ENCODE assay signal across 15 cellular contexts in the genomic region with DNA sequence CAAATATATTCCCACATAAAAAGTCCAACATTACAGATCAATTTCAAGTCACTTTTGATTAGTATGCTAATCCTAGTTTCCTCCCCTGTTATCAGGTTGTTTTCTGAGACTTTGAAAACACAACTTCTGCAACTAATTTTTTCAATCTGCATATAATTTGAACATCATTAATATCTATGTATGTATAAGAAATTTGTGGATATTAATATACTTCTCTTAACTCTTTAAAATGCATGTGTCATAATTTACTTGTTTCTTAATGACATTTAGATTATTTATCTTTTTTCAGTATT. TPM values are rescaled to one million over a fixed set of nuclear protein-coding genes. Genes with fewer than 3 reads are reported as not detected.
DNase-seq lines count a peak whose midpoint lies in the region; ATAC-seq, FAIRE-seq and TF ChIP-seq lines count a peak whose summit lies in the region.
"Had no signal": no experiment of that assay in that cellular context is flagged by ENCODE, and none has a peak within 500 bp of the region (broad histone marks: within the 10 kb centered on the region; RNA-seq: fewer than 3 reads in every experiment).

No MANE protein-coding gene starts in this region.

- no peaks in the 10 kb centered on the region for H3K36me3 ChIP-seq in KMS-11 (ENCODE audit: insufficient read depth)
- H3K36me3 ChIP-seq in WERI-Rb-1: no peaks in the 10 kb centered on the region

- TF ChIP-seq POLR2A in GM12891 (IDR thresholded peaks at IDR 0.05; ENCODE audit: low read depth, low read length): no peak

- no peak for DNase-seq in CD14-positive monocyte (ENCODE audit: low spot score)
- no peak for DNase-seq in NCI-H510A treated with DMSO at 0.1 percent for 48 hours (lab: John Stamatoyannopoulos, UW)
- DNase-seq in GM12891 (ENCODE audit: insufficient read length, low spot score): no peak
- DNase-seq in WERI-Rb-1: no peak
- DNase-seq: NCI-H1048, NCI-H1417 treated with DMSO at 0.1 percent for 48 hours, NCI-H187, NCI-H526 treated with DMSO at 0.1 percent for 48 hours had no signal

- H3K27me3 ChIP-seq in KMS-11 (ENCODE audit: insufficient read depth, low read depth): no peaks in the 10 kb centered on the region
- no peaks in the 10 kb centered on the region for H3K27me3 ChIP-seq in WERI-Rb-1 (ENCODE audit: insufficient read depth, low read depth, severe bottlenecking)
- H3K27me3 ChIP-seq: SJCRH30 had no signal

- no peaks in the 10 kb centered on the region for H3K36me3 Mint-ChIP-seq in CD14-positive monocyte
- H3K36me3 Mint-ChIP-seq: IgD-negative memory B cell, T-cell had no signal

- ATAC-seq in HG02885 (IDR thresholded peaks at IDR 0.05; ENCODE audit: poor library complexity, unreplicated experiment): no peak
- ATAC-seq: T-cell had no signal

- no peak overlapping the region for H2AFZ ChIP-seq in KMS-11 (ENCODE audit: low read depth)

- no peak overlapping the region for H3K4me2 ChIP-seq in KMS-11

- intact Hi-C loops in CD14-positive monocyte (cut with micrococcal nuclease): loop anchor here in 1 of 2 donors (10.0 kb wide), 1 partner anchor 98 kb away; the partner anchor contains the start of gene MAP1LC3C

- H3K4me1 Mint-ChIP-seq in CD14-positive monocyte: peaks cover 10% of the 10 kb centered on the region
- H3K4me1 Mint-ChIP-seq: T-cell had no signal

- no peaks in the 10 kb centered on the region for H4K20me1 ChIP-seq in KMS-11 (ENCODE audit: insufficient read depth)

- FAIRE-seq in GM12891 (lab: Jason Lieb, UNC): no peak
- FAIRE-seq: H54 had no signal

- peaks cover 0 to 1% (median 0%) of the 10 kb centered on the region in 3 donors for H3K27me3 Mint-ChIP-seq in CD14-positive monocyte (ENCODE audit: low read depth in 3 of 3)
- H3K27me3 Mint-ChIP-seq: IgD-negative memory B cell, T-cell had no signal

- no peak overlapping the region for H3K27ac ChIP-seq in KMS-11
- no peak overlapping the region for H3K27ac ChIP-seq in VCaP
- H3K27ac ChIP-seq in WERI-Rb-1: no peak overlapping the region
- H3K27ac ChIP-seq: SJCRH30 had no signal

- no peaks in the 10 kb centered on the region for H3K4me1 ChIP-seq in KMS-11 (ENCODE audit: low read depth, poor library complexity, severe bottlenecking)
- H3K4me1 ChIP-seq: SJCRH30 had no signal

- H3K4me3 ChIP-seq in KMS-11 (IDR thresholded peaks at IDR 0.05; ENCODE audit: insufficient read depth, low read depth, low read length) (no peak overlapping the region), WERI-Rb-1 (ENCODE audit: low read depth, low read length) (no peak overlapping the region)
- H3K4me3 ChIP-seq: SJCRH30 had no signal

- H3K27ac Mint-ChIP-seq in CD14-positive monocyte: no peak overlapping the region
- H3K27ac Mint-ChIP-seq: IgD-negative memory B cell, T-cell had no signal

- TF ChIP-seq CTCF in CD14-positive monocyte (IDR thresholded peaks at IDR 0.05) (peak; percentile 10), KMS-11 (conservative IDR thresholded peaks at IDR 0.05; ENCODE audit: low read depth, low read length) (peak; percentile 20; the same call in 1 of the 2 replicates), VCaP (conservative IDR thresholded peaks at IDR 0.05) (peak; percentile 55), WERI-Rb-1 (IDR thresholded peaks at IDR 0.05; ENCODE audit: low read depth, low read length) (no peak)

- no peak overlapping the region for H3K9ac ChIP-seq in KMS-11

- no peaks in the 10 kb centered on the region for H3K9me3 ChIP-seq in WERI-Rb-1 (ENCODE audit: severe bottlenecking)
- H3K9me3 ChIP-seq: SJCRH30 had no signal

- no peak overlapping the region for H3K4me3 Mint-ChIP-seq in CD14-positive monocyte
- H3K4me3 Mint-ChIP-seq: IgD-negative memory B cell, T-cell had no signal

- H3K9me3 Mint-ChIP-seq in CD14-positive monocyte: peaks cover 0 to 2% (median 0%) of the 10 kb centered on the region in 7 donors
- H3K9me3 Mint-ChIP-seq: IgD-negative memory B cell, T-cell had no signal

- no peaks in the 10 kb centered on the region for H3K79me2 ChIP-seq in KMS-11 (ENCODE audit: insufficient read depth, low read depth)

TF ChIP-seq in GM12891, 5 proteins besides CTCF, POLR2A, EP300 and RAD21:
- no peak for TF ChIP-seq POU2F2 (IDR thresholded peaks at IDR 0.05; ENCODE audit: low read depth, low read length)

RNA-seq across cellular contexts. Expression of gene EXO1, which starts 48.6 kb away (rescaled TPM):
- polyA plus RNA-seq in CD14-positive monocyte: under 1 TPM in 1 of 2 donors, not detected in 1; 0.26 TPM
- 13.8 TPM for polyA plus RNA-seq in GM12891 (2012; ENCODE audit: low read depth, missing spikeins)
